ENCODE assay signal across 10 cellular contexts in the genomic region with DNA sequence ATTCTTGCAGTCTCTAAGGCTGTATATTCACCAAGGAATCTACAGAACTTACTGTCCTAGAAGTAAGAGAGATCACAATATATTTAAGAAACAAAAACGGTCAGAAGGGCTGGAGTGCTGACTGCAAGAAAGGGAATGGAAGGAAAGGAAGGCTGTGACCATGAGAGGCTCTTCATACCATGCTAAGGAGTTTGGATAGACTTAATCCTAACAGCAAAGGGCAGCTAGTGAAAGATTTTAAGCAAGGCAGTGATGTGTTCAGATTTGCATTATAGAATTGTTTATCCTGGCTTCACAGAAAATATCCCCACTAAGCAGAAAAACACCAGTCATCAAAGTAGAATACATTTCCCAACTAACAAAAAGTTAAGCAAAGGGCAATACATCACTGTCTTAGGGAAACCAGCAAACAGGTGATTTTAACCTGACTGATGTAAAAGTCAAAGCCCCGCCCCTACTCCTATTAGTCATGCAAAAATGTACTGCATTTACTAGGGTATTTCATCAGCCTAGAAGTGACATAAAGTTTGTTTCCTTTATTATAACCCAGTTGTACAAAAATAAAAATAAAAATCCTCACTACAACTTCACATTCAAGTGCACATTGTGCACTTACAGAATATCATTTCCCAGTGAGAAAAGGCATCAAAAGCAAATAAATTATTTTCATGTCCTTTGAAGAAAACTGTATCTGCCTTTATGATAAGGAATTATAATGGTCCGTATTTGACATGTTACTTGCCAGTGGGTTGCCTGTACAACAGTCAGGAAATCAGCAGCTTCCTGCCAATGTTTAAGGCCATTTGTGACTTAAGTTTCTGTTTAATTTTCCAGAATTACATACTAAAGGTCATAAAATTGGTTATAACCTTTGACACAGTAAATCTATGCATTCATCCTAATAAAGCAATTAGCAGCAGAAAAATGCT. TPM values are rescaled to one million over a fixed set of nuclear protein-coding genes. Genes with fewer than 3 reads are reported as not detected.
DNase-seq lines count a peak whose midpoint lies in the region; ATAC-seq and TF ChIP-seq lines count a peak whose summit lies in the region.
"Had no signal": no experiment of that assay in that cellular context is flagged by ENCODE, and none has a peak within 500 bp of the region (broad histone marks: within the 10 kb centered on the region; RNA-seq: fewer than 3 reads in every experiment).

No MANE protein-coding gene starts in this region.

- intact Hi-C loops in left lung (cut with DNase I) = no loop called here

- CTCF ChIA-PET in GM10248 (lab: Yijun Ruan, JAX) = interaction anchor here (1.0 to 1.5 kb wide), 2 partner anchors 9 to 54 kb away, joined by 3 to 6 read pairs; no protein-coding TSS in a partner anchor

- H3K27ac Mint-ChIP-seq in activated T-helper 17 cell treated with anti-CD3 and anti-CD28 coated beads, Interleukin-2, amount 50 U/mL, for 72 hours = peak overlapping the region; percentile 17

- TF ChIP-seq CTCF in AG10803 (conservative IDR thresholded peaks at IDR 0.05; ENCODE audit: low read length) = no peak
- TF ChIP-seq CTCF in left lung (IDR thresholded peaks at IDR 0.05) = no peak
- TF ChIP-seq CTCF in GM10248 (IDR thresholded peaks at IDR 0.05; ENCODE audit: control extremely low read depth, extremely low read depth, low read depth, missing control alignments) = no peak

- H3K27ac ChIP-seq in left lung = peak overlapping the region; percentile 28 to 60
- H3K27ac ChIP-seq: right lobe of liver had no signal

- DNase-seq in AG10803 (ENCODE audit: low read depth) (peak; percentile 38), left lung (no peak), GM10248 (ENCODE audit: extremely low spot score) (no peak), NCI-H146 treated with DMSO at 0.1 percent for 48 hours (lab: John Stamatoyannopoulos, UW; ENCODE audit: unreplicated experiment) (no peak)
- DNase-seq: NCI-H2081, right lobe of liver had no signal

- H3K9me3 ChIP-seq in left lung = no peaks in the 10 kb centered on the region
- H3K9me3 ChIP-seq: right lobe of liver had no signal

- peaks cover 4 to 66% of the 10 kb centered on the region in 2 donors for H3K4me1 ChIP-seq in left lung

- no peaks in the 10 kb centered on the region for H3K36me3 Mint-ChIP-seq in activated T-helper 17 cell treated with anti-CD3 and anti-CD28 coated beads, Interleukin-2, amount 50 U/mL, for 72 hours (ENCODE audit: low read depth)

- H3K4me3 Mint-ChIP-seq in activated T-helper 17 cell treated with anti-CD3 and anti-CD28 coated beads, Interleukin-2, amount 50 U/mL, for 72 hours = peak overlapping the region; percentile 28

- POLR2A ChIA-PET in GM10248 (lab: Yijun Ruan, JAX) = no interaction called here

- no peaks in the 10 kb centered on the region for H3K27me3 ChIP-seq in left lung
- H3K27me3 ChIP-seq: right lobe of liver had no signal

- no peaks in the 10 kb centered on the region for H3K9me3 Mint-ChIP-seq in activated T-helper 17 cell treated with anti-CD3 and anti-CD28 coated beads, Interleukin-2, amount 50 U/mL, for 72 hours

- no peak overlapping the region for H3K4me3 ChIP-seq in AG10803 (ENCODE audit: low read length)
- no peak overlapping the region for H3K4me3 ChIP-seq in left lung
- H3K4me3 ChIP-seq: right lobe of liver had no signal

- ATAC-seq in HG02973 (IDR thresholded peaks at IDR 0.05; ENCODE audit: unreplicated experiment) = peak; percentile 48
- ATAC-seq in activated T-helper 17 cell treated with anti-CD3 and anti-CD28 coated beads, Interleukin-2, amount 50 U/mL, for 72 hours (replicated peaks) = peak; percentile 93
- peak; percentile 67 for ATAC-seq in left lung
- no peak for ATAC-seq in HG02642 (IDR thresholded peaks at IDR 0.05; ENCODE audit: poor library complexity, unreplicated experiment)
- no peak for ATAC-seq in GM21515 (IDR thresholded peaks at IDR 0.05; ENCODE audit: unreplicated experiment)

- H3K27me3 Mint-ChIP-seq in activated T-helper 17 cell treated with anti-CD3 and anti-CD28 coated beads, Interleukin-2, amount 50 U/mL, for 72 hours = no peaks in the 10 kb centered on the region

- peaks cover 43% of the 10 kb centered on the region for H3K4me1 Mint-ChIP-seq in activated T-helper 17 cell treated with anti-CD3 and anti-CD28 coated beads, Interleukin-2, amount 50 U/mL, for 72 hours

- H3K36me3 ChIP-seq in left lung = no peaks in the 10 kb centered on the region
- H3K36me3 ChIP-seq: right lobe of liver had no signal

RNA-seq across cellular contexts. Expression of gene JAK1, which starts 17.2 kb away (rescaled TPM):
- total RNA-seq in activated T-helper 17 cell treated with anti-CD3 and anti-CD28 coated beads, Interleukin-2, amount 50 U/mL, for 72 hours = 100 to 1,000 TPM; 123 to 142 TPM
- 100 to 1,000 TPM; 145 to 162 TPM for total RNA-seq in left lung

Comparison
In these comparisons a context has a peak if more than half of its experiments do, and no peak if none do; other contexts are left out.
1. ATAC-seq: peak in HG02973 (single experiment), activated T-helper 17 cell treated with anti-CD3 and anti-CD28 coated beads, Interleukin-2, amount 50 U/mL, for 72 hours (single experiment) and left lung (single experiment); none in HG02642 (single experiment) and GM21515 (single experiment).